1 cellular context compared by ENCODE assay signal in the genomic region with DNA sequence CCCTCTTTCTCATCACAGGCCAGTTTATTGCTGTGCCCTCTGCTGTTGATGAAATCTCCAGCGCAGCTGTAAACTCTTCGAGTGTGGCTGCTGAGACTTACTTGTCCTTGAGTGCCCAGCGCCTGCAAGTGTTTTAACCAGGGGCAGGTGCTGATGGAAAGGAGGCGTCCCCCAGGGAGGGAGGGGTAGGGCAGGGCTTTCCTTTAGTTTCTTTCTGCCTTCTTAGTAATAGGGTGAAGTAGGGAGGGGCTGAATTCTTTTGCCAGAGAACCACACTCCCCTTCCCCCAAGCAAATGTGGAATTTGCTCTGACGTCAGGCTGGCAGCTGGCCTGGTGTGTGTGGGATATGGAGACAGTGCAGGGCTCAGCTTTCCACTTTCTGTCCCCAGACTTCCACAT.
A peak's percentile ranks its signal among the peaks of the same experiment; 100 is the strongest.
TF ChIP-seq lines count a peak whose summit lies in the region.

No MANE protein-coding gene starts in this region.

TF ChIP-seq in SK-N-SH, 30 proteins besides CTCF, POLR2A, EP300 and RAD21 (continued from another document):
- TF ChIP-seq, protein P1, sequence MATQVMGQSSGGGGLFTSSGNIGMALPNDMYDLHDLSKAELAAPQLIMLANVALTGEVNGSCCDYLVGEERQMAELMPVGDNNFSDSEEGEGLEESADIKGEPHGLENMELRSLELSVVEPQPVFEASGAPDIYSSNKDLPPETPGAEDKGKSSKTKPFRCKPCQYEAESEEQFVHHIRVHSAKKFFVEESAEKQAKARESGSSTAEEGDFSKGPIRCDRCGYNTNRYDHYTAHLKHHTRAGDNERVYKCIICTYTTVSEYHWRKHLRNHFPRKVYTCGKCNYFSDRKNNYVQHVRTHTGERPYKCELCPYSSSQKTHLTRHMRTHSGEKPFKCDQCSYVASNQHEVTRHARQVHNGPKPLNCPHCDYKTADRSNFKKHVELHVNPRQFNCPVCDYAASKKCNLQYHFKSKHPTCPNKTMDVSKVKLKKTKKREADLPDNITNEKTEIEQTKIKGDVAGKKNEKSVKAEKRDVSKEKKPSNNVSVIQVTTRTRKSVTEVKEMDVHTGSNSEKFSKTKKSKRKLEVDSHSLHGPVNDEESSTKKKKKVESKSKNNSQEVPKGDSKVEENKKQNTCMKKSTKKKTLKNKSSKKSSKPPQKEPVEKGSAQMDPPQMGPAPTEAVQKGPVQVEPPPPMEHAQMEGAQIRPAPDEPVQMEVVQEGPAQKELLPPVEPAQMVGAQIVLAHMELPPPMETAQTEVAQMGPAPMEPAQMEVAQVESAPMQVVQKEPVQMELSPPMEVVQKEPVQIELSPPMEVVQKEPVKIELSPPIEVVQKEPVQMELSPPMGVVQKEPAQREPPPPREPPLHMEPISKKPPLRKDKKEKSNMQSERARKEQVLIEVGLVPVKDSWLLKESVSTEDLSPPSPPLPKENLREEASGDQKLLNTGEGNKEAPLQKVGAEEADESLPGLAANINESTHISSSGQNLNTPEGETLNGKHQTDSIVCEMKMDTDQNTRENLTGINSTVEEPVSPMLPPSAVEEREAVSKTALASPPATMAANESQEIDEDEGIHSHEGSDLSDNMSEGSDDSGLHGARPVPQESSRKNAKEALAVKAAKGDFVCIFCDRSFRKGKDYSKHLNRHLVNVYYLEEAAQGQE (IDR thresholded peaks at IDR 0.05; ENCODE audit: low read depth, low read length), result peak; percentile 39; the same call in 1 of the 2 replicates
- TF ChIP-seq EZH2phosphoT487 (IDR thresholded peaks at IDR 0.05; ENCODE audit: borderline replicate concordance, low read depth) (no peak), MXI1 (IDR thresholded peaks at IDR 0.05; ENCODE audit: low read depth, low read length) (no peak), GATA2 (CRISPR knock-in tag; IDR thresholded peaks at IDR 0.05) (no peak), POLR2AphosphoS5 (IDR thresholded peaks at IDR 0.05; ENCODE audit: low read depth, low read length) (no peak), FOXM1 (IDR thresholded peaks at IDR 0.05; ENCODE audit: low read depth) (no peak), FOSL2 (IDR thresholded peaks at IDR 0.05; ENCODE audit: borderline replicate concordance, low read depth) (0 out of 2 replicates have a peak, but pooled peaks have one; percentile 9)
- TF ChIP-seq, protein P2, sequence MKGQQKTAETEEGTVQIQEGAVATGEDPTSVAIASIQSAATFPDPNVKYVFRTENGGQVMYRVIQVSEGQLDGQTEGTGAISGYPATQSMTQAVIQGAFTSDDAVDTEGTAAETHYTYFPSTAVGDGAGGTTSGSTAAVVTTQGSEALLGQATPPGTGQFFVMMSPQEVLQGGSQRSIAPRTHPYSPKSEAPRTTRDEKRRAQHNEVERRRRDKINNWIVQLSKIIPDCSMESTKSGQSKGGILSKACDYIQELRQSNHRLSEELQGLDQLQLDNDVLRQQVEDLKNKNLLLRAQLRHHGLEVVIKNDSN (IDR thresholded peaks at IDR 0.05; ENCODE audit: borderline replicate concordance, low read depth), result no peak
- TF ChIP-seq, protein P3, sequence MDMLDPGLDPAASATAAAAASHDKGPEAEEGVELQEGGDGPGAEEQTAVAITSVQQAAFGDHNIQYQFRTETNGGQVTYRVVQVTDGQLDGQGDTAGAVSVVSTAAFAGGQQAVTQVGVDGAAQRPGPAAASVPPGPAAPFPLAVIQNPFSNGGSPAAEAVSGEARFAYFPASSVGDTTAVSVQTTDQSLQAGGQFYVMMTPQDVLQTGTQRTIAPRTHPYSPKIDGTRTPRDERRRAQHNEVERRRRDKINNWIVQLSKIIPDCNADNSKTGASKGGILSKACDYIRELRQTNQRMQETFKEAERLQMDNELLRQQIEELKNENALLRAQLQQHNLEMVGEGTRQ (IDR thresholded peaks at IDR 0.05; ENCODE audit: borderline replicate concordance, low read depth, low read length), result no peak
